Comparison of ENCODE assay signal across 8 cellular contexts in genomic region chr15:63348392-63348791, GRCh38. TPM values are rescaled to one million over a fixed set of nuclear protein-coding genes. Genes with fewer than 3 reads are reported as not detected.
A peak's percentile ranks its signal among the peaks of the same experiment; 100 is the strongest.
DNase-seq lines count a peak whose midpoint lies in the region; ATAC-seq and TF ChIP-seq lines count a peak whose summit lies in the region.

No MANE protein-coding gene starts in this region.

- peak overlapping the region; percentile 51 for H3K4me2 ChIP-seq in mammary epithelial cell (ENCODE audit: insufficient read depth, low read depth, low read length)

- peak overlapping the region; percentile 51 for H3K27ac ChIP-seq in mammary epithelial cell (ENCODE audit: insufficient read depth, low read depth, low read length)
- no peak overlapping the region for H3K27ac ChIP-seq in lower lobe of right lung

- dilution Hi-C loops in mammary epithelial cell (cut with HindIII; ENCODE audit: low sequenced_read_pairs) = no loop called here

- H3K27me3 ChIP-seq in mammary epithelial cell (ENCODE audit: insufficient read depth, low read length) = no peaks in the 10 kb centered on the region
- no peaks in the 10 kb centered on the region for H3K27me3 ChIP-seq in lower lobe of right lung (ENCODE audit: low read depth)

- CTCF ChIA-PET in mammary epithelial cell (lab: Charles Lee; ENCODE audit: low non-redundant PET) = no interaction called here

- H3K36me3 ChIP-seq in mammary epithelial cell (ENCODE audit: insufficient read depth, low read length) (peaks cover 3% of the 10 kb centered on the region), lower lobe of right lung (no peaks in the 10 kb centered on the region)

- in situ Hi-C loops in mammary epithelial cell (cut with MboI; ENCODE audit: low sequenced_read_pairs in 2 of 2) = no loop called here

- TF ChIP-seq CTCF in mammary epithelial cell (conservative IDR thresholded peaks at IDR 0.05 in 1 of 2, IDR thresholded peaks at IDR 0.05 in 1 of 2; ENCODE audit: extremely low read depth in 1 of 2, insufficient read depth in 1 of 2, low read depth in 1 of 2, low read length in 2 of 2) (no peak), lower lobe of right lung (IDR thresholded peaks at IDR 0.05) (no peak)

- WGBS in mammary epithelial cell (ENCODE audit: low coverage, missing lambda C conversion rate) = 0% methylated on average over 4 of the region's 7 CpGs

- H2AFZ ChIP-seq in mammary epithelial cell (ENCODE audit: low read depth, low read length) = no peak overlapping the region

- H3K9ac ChIP-seq in mammary epithelial cell (ENCODE audit: insufficient read depth, low read length) = no peak overlapping the region

- H3K9me3 ChIP-seq in mammary epithelial cell (replicated peaks; ENCODE audit: insufficient read depth, low read length) = no peaks in the 10 kb centered on the region
- H3K9me3 ChIP-seq in lower lobe of right lung = no peaks in the 10 kb centered on the region

- H3K79me2 ChIP-seq in mammary epithelial cell (ENCODE audit: insufficient read depth, low read length) = peaks cover 45% of the 10 kb centered on the region

- no peak overlapping the region for H3K4me3 ChIP-seq in mammary epithelial cell (replicated peaks in 1 of 3; ENCODE audit: insufficient read depth in 1 of 3, low read depth in 2 of 3, low read length in 3 of 3)
- no peak overlapping the region for H3K4me3 ChIP-seq in lower lobe of right lung

- BruUV-seq in mammary epithelial cell (replicated peaks; lab: Mats Ljungman, UMichigan) = no TSS peak

- H4K20me1 ChIP-seq in mammary epithelial cell (ENCODE audit: insufficient read depth, low read length) = no peaks in the 10 kb centered on the region

- ATAC-seq in lower lobe of right lung (peak; percentile 59 to 67), HG03571 (IDR thresholded peaks at IDR 0.05; ENCODE audit: unreplicated experiment) (no peak)

- peaks cover 57% of the 10 kb centered on the region for H3K4me1 ChIP-seq in mammary epithelial cell (ENCODE audit: insufficient read depth, low read length)
- H3K4me1 ChIP-seq in lower lobe of right lung = peaks cover 4% of the 10 kb centered on the region

- intact Hi-C loops in mammary epithelial cell (cut with micrococcal nuclease) = no loop called here
- intact Hi-C loops in lower lobe of right lung (cut with DNase I) = no loop called here

- DNase-seq in AG08396 (ENCODE audit: low spot score) (peak; percentile 65), NCI-H1092 treated with DMSO at 0.1 percent for 48 hours (lab: John Stamatoyannopoulos, UW) (peak; percentile 71), mammary epithelial cell (peak; percentile 80), lower lobe of right lung (peak; percentile 64), SIG-M5 (lab: John Stamatoyannopoulos, UW) (no peak)
- DNase-seq in activated CD4-positive, alpha-beta T cell treated with anti-CD3 and anti-CD28 coated beads for 4 hours = no peak
- no peak for DNase-seq in activated CD4-positive, CD25-positive, alpha-beta regulatory T cell treated with anti-CD3 and anti-CD28 coated beads, Interleukin-2, amount 50 U/mL, for 72 hours

RNA-seq across cellular contexts. Expression of gene CA12, which starts 33.3 kb away (rescaled TPM):
- total RNA-seq in mammary epithelial cell = 100 to 1,000 TPM; 174 to 202 TPM
- 220 TPM for polyA plus RNA-seq in mammary epithelial cell
- polyA minus RNA-seq in mammary epithelial cell = 162 TPM
- 4.9 TPM for total RNA-seq in lower lobe of right lung

Comparison
In these comparisons a context has a peak if more than half of its experiments do, and no peak if none do; other contexts are left out.
1. DNase-seq: peak in AG08396 (single experiment), NCI-H1092 treated with DMSO at 0.1 percent for 48 hours (single experiment), mammary epithelial cell (single experiment) and lower lobe of right lung (single experiment); none in SIG-M5 (single experiment), activated CD4-positive, alpha-beta T cell treated with anti-CD3 and anti-CD28 coated beads for 4 hours (0 of 2) and activated CD4-positive, CD25-positive, alpha-beta regulatory T cell treated with anti-CD3 and anti-CD28 coated beads, Interleukin-2, amount 50 U/mL, for 72 hours (single experiment).
2. RNA of gene CA12, which starts 33.3 kb away (total RNA-seq): 174 to 202 TPM in mammary epithelial cell; 4.9 TPM in lower lobe of right lung (single experiment); every median in the first group is over 10 times any median in the second.